8 cellular contexts compared by ENCODE assay signal in genomic region chr11:62664405-62665074, GRCh38. TPM values are rescaled to one million over a fixed set of nuclear protein-coding genes. Genes with fewer than 3 reads are reported as not detected.
DNase-seq lines count a peak whose midpoint lies in the region; ATAC-seq, FAIRE-seq and TF ChIP-seq lines count a peak whose summit lies in the region.

No MANE protein-coding gene starts in this region.

- no peak for FAIRE-seq in pancreas (lab: Jason Lieb, UNC)

- TF ChIP-seq CTCF in C4-2B (conservative IDR thresholded peaks at IDR 0.05) (no peak), pancreas (IDR thresholded peaks at IDR 0.05) (no peak)

- H3K4me1 ChIP-seq in pancreas = peaks cover 0 to 29% (median 12%) of the 10 kb centered on the region in 3 donors

- no peaks in the 10 kb centered on the region for H3K27me3 ChIP-seq in pancreas

- WGBS in pancreas, 2 donors = 3% methylated on average over 34 to 36 of the region's 36 CpGs

- peak overlapping the region; percentile 48 to 79 (median 72) for H3K4me3 ChIP-seq in pancreas

- H3K36me3 ChIP-seq in pancreas = no peaks in the 10 kb centered on the region

- ATAC-seq in GM18909 (IDR thresholded peaks at IDR 0.05; ENCODE audit: poor library complexity, unreplicated experiment) (peak; percentile 35), HG03139 (IDR thresholded peaks at IDR 0.05; ENCODE audit: unreplicated experiment) (peak; percentile 16), pancreas (peak; percentile 48 to 68 (median 58))

- H3K27ac ChIP-seq in C4-2B = peak overlapping the region; percentile 98
- H3K27ac ChIP-seq in pancreas = peak overlapping the region; percentile 51 to 84 (median 80)

- intact Hi-C loops in pancreas (cut with DNase I) = no loop called here

- peak; percentile 79 for DNase-seq in NCI-H526 treated with DMSO at 0.1 percent for 48 hours (lab: John Stamatoyannopoulos, UW)
- peak; percentile 49 for DNase-seq in activated gamma-delta T cell (lab: John Stamatoyannopoulos, UW)
- peak; percentile 63 for DNase-seq in glomerular visceral epithelial cell (ENCODE audit: extremely low spot score)
- peak in 4 of 6 donors; percentile 53 to 79 (median 58) for DNase-seq in pancreas
- DNase-seq in foreskin melanocyte = no peak

- no peaks in the 10 kb centered on the region for H3K9me3 ChIP-seq in pancreas

RNA-seq across cellular contexts. Expression of gene C11orf98, which starts 0.5 kb away (rescaled TPM):
- total RNA-seq in pancreas = 10 to 100 TPM; 13.2 to 21.3 (median 16.9) TPM
- polyA plus RNA-seq in pancreas = 10 to 100 TPM; 56.3 to 70.8 TPM

RNA-seq across cellular contexts. Expression of gene CSKMT, which starts 0.6 kb away (rescaled TPM):
- 10 to 100 TPM in 1 of 6 donors, 1 to 10 TPM in 5; 4.0 to 11.0 (median 7.3) TPM for total RNA-seq in pancreas
- 10 to 100 TPM; 19.6 to 25.4 TPM for polyA plus RNA-seq in pancreas

RNA-seq across cellular contexts. Expression of gene UQCC3, which starts 6.9 kb away (rescaled TPM):
- total RNA-seq in pancreas = 1 to 10 TPM; 3.2 to 4.9 (median 3.6) TPM
- 10 to 100 TPM; 14.1 to 17.3 TPM for polyA plus RNA-seq in pancreas

RNA-seq across cellular contexts. Expression of gene LBHD1, which starts 7.5 kb away (rescaled TPM):
- total RNA-seq in pancreas = 1 to 10 TPM; 1.4 to 4.0 (median 2.8) TPM
- 10 to 100 TPM in 1 of 2 donors, 1 to 10 TPM in 1; 7.1 to 21.7 TPM for polyA plus RNA-seq in pancreas

RNA-seq across cellular contexts. Expression of gene INTS5, which starts 11.4 kb away (rescaled TPM):
- total RNA-seq in pancreas = 10 to 100 TPM in 3 of 6 donors, 1 to 10 TPM in 3; 5.8 to 12.9 (median 9.5) TPM
- 1 to 10 TPM; 4.5 to 4.6 TPM for polyA plus RNA-seq in pancreas
